Comparison of ENCODE assay signal across 8 cellular contexts in the genomic region with DNA sequence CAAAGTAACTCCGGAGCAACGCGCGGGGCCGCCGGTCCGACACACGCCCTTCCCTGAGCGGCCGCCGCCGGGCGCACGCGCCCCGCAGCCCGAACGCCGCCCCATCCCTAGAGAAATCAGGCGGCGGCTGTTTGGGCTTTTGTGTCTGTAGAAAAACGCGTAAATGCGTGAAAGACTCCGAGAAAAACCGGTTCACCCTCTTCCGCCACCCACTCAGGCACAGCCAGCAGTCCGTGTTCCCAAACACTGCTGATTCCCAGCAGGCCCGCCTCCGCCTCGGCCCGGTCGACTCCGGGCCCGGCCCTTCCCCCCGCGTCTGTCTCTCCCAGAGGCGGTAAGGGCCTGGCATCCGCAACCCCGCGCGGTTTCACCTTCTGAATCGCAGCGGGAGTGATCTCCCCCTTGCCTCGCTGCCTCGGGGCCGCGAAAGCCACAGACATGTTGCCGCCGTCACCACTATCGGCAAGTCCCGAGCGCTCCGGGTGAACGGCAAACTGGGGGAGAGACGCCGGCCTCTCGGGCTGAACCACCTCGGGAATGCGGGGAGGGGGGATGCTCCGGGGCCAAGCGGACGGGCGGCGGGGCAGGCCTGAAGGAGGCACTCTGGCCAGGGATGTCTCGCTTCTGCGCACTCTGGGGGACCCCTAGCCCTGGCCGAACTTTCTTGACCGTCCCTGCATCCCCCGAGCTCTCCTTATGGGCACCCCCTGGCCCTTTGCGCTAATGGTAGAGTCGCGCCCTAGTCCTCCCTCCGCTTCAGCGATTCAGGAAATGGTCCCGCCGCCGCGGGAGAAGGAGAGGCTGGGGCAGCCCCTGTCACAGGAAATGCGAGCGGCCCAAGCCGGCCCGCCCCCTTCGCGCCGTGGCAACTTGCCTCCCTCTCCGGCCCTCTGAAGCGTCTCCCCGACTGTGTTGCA. TPM values are rescaled to one million over a fixed set of nuclear protein-coding genes. Genes with fewer than 3 reads are reported as not detected.
A peak's percentile ranks its signal among the peaks of the same experiment; 100 is the strongest.
DNase-seq lines count a peak whose midpoint lies in the region; ATAC-seq and TF ChIP-seq lines count a peak whose summit lies in the region.

A gene with protein sequence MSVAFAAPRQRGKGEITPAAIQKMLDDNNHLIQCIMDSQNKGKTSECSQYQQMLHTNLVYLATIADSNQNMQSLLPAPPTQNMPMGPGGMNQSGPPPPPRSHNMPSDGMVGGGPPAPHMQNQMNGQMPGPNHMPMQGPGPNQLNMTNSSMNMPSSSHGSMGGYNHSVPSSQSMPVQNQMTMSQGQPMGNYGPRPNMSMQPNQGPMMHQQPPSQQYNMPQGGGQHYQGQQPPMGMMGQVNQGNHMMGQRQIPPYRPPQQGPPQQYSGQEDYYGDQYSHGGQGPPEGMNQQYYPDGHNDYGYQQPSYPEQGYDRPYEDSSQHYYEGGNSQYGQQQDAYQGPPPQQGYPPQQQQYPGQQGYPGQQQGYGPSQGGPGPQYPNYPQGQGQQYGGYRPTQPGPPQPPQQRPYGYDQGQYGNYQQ (minus strand): TSS at position 484 of the 917 bp plus-strand sequence. CDS start 44 bp downstream, at position 440.

- H3K4me1 ChIP-seq in left ventricle myocardium inferior (peaks cover 46% of the 10 kb centered on the region), prostate gland (replicated peaks) (no peaks in the 10 kb centered on the region), urinary bladder (ENCODE audit: insufficient read depth) (no peaks in the 10 kb centered on the region)

- intact Hi-C loops in left ventricle myocardium inferior (cut with micrococcal nuclease) = no loop called here
- intact Hi-C loops in prostate gland (cut with DNase I) = loop anchor here (2.0 kb wide), 1 partner anchor 136 kb away; the partner anchor contains the start of gene TAF4B

- H3K27ac Mint-ChIP-seq in T-helper 1 cell treated with Interleukin-12 subunit alpha and Interleukin-12 subunit beta and Interleukin-4 antibody, amounts not matched to agents 30 μg/mL and 1 μg/mL, for 36 hours = peak within 1 kb of the TSS; percentile 98

- H3K4me3 ChIP-seq in left ventricle myocardium inferior (peak within 1 kb of the TSS; percentile 87), prostate gland (peak within 1 kb of the TSS; percentile 73 to 78), urinary bladder (ENCODE audit: low read depth, low read length) (peak within 1 kb of the TSS; percentile 87)

- TF ChIP-seq POLR2A in prostate gland (IDR thresholded peaks at IDR 0.05) = peak; percentile 43

- H3K36me3 ChIP-seq in left ventricle myocardium inferior (peaks cover 7% of the 10 kb centered on the region), prostate gland (no peaks in the 10 kb centered on the region), urinary bladder (ENCODE audit: insufficient read depth) (peaks cover 1% of the 10 kb centered on the region)

- H3K27me3 Mint-ChIP-seq in T-helper 1 cell treated with Interleukin-12 subunit alpha and Interleukin-12 subunit beta and Interleukin-4 antibody, amounts not matched to agents 30 μg/mL and 1 μg/mL, for 36 hours (ENCODE audit: low read depth) = peaks cover 7% of the 10 kb centered on the region

- no peak for TF ChIP-seq CTCF in GM13976 (IDR thresholded peaks at IDR 0.05; ENCODE audit: borderline replicate concordance, control extremely low read depth, extremely low read depth, insufficient read depth, missing control alignments)
- TF ChIP-seq CTCF in left ventricle myocardium inferior (IDR thresholded peaks at IDR 0.05; ENCODE audit: borderline replicate concordance) = no peak
- TF ChIP-seq CTCF in prostate gland (IDR thresholded peaks at IDR 0.05) = no peak

- peaks cover 26% of the 10 kb centered on the region for H3K4me1 Mint-ChIP-seq in T-helper 1 cell treated with Interleukin-12 subunit alpha and Interleukin-12 subunit beta and Interleukin-4 antibody, amounts not matched to agents 30 μg/mL and 1 μg/mL, for 36 hours (ENCODE audit: low read depth)

- in situ Hi-C loops in GM13976 (cut with MboI; ENCODE audit: low sequenced_read_pairs, unreplicated experiment) = no loop called here

- DNase-seq in GM13976 (ENCODE audit: low spot score) (peak; percentile 94), NCI-H146 (lab: John Stamatoyannopoulos, UW) (peak; percentile 96), amygdala (lab: John Stamatoyannopoulos, UW) (peak; percentile 68 to 99 (median 89)), left ventricle myocardium inferior (peak; percentile 95), prostate gland (ENCODE audit: low spot score) (peak; percentile 92)

- ATAC-seq in HG02852 (IDR thresholded peaks at IDR 0.05; ENCODE audit: unreplicated experiment) = peak; percentile 74

- H3K9me3 ChIP-seq in left ventricle myocardium inferior (replicated peaks) = no peaks in the 10 kb centered on the region
- H3K9me3 ChIP-seq in prostate gland = no peaks in the 10 kb centered on the region

- peak within 1 kb of the TSS; percentile 98 for H3K27ac ChIP-seq in left ventricle myocardium inferior (replicated peaks)
- peak within 1 kb of the TSS; percentile 92 to 94 for H3K27ac ChIP-seq in prostate gland
- H3K27ac ChIP-seq in urinary bladder (ENCODE audit: low read depth) = peak within 1 kb of the TSS; percentile 98

- 1% methylated on average over 67 of the region's 89 CpGs for WGBS in prostate gland
- under 1% methylated on average over 89 of the region's 89 CpGs for WGBS in urinary bladder

- peak within 1 kb of the TSS; percentile 96 for H3K4me3 Mint-ChIP-seq in T-helper 1 cell treated with Interleukin-12 subunit alpha and Interleukin-12 subunit beta and Interleukin-4 antibody, amounts not matched to agents 30 μg/mL and 1 μg/mL, for 36 hours

- peaks cover 14% of the 10 kb centered on the region for H3K36me3 Mint-ChIP-seq in T-helper 1 cell treated with Interleukin-12 subunit alpha and Interleukin-12 subunit beta and Interleukin-4 antibody, amounts not matched to agents 30 μg/mL and 1 μg/mL, for 36 hours (ENCODE audit: low read depth)

- H3K27me3 ChIP-seq in left ventricle myocardium inferior (ENCODE audit: low read depth) (no peaks in the 10 kb centered on the region), prostate gland (replicated peaks; ENCODE audit: insufficient read depth) (no peaks in the 10 kb centered on the region)

- H3K9me3 Mint-ChIP-seq in T-helper 1 cell treated with Interleukin-12 subunit alpha and Interleukin-12 subunit beta and Interleukin-4 antibody, amounts not matched to agents 30 μg/mL and 1 μg/mL, for 36 hours = no peaks in the 10 kb centered on the region

RNA-seq across cellular contexts. Expression of the gene that starts here (rescaled TPM):
- total RNA-seq in left ventricle myocardium inferior = 31.0 TPM
- 100 to 1,000 TPM in 1 of 2 donors, 10 to 100 TPM in 1; 94.7 to 158 TPM for total RNA-seq in prostate gland
- total RNA-seq in urinary bladder = 157 TPM
- polyA plus RNA-seq in urinary bladder = 51.2 TPM

Comparison
In these comparisons a context has a peak if more than half of its experiments do, and no peak if none do; other contexts are left out.
1. Peak in every context shown above with its lines: DNase-seq, ATAC-seq, H3K4me3 ChIP-seq and H3K27ac ChIP-seq.